Comparison of ENCODE assay signal across 8 cellular contexts in the genomic region with DNA sequence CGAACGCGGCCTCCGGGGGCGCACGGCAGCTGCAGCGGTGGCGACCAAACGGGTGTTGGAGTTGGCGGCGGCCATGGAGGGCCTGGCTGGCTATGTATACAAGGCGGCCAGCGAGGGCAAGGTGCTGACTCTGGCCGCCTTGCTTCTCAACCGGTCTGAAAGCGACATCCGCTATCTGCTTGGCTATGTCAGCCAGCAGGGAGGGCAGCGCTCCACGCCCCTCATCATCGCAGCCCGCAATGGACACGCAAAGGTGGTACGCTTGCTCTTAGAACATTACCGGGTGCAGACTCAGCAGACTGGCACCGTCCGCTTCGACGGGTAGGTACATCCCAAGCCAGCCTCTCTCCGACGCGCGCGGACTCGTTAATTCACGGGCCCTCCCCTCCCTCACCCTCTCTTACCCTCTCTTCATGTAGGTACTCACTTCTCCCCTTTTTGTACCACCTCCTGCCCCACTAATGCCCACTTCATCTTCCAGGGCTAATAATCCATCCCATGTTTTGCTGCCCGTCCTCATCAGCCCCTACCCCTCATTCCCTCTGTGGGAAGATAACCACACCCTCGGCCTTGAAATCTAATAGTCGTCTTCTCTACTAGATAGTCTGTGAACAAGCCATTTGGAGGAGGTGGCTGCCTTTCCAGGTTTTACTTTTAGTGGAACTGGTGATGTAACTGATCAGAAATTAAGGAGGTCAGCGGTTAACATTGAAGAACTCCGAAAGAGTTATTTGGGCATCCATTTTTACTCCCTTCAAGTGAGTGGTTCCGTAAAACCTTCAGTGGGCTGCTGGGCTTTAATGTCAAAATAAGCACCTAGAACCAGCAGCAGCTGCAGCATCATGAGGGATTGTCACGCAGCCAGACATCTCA.
DNase-seq lines count a peak whose midpoint lies in the region; TF ChIP-seq lines count a peak whose summit lies in the region.

No MANE protein-coding gene starts in this region.

- H3K4me3 ChIP-seq in SU-DHL-6 (ENCODE audit: insufficient read depth, low read length, poor library complexity, severe bottlenecking), result peak overlapping the region; percentile 76
- H3K4me3 ChIP-seq in muscle layer of colon (ENCODE audit: low read depth in 1 of 2, low read length in 2 of 2), result peak overlapping the region; percentile 96 to 97

- peaks cover 39% of the 10 kb centered on the region for H3K4me1 ChIP-seq in muscle layer of colon (ENCODE audit: insufficient read depth, low read length)

- peaks cover 27% of the 10 kb centered on the region for H4K20me1 ChIP-seq in SU-DHL-6 (ENCODE audit: low read depth, low read length)

- H2AFZ ChIP-seq in SU-DHL-6 (ENCODE audit: low read depth, low read length, severe bottlenecking), result peak overlapping the region; percentile 100

- H3K36me3 ChIP-seq in SU-DHL-6 (ENCODE audit: low read length) (peaks cover 4% of the 10 kb centered on the region; the same call in 1 of the 2 replicates), muscle layer of colon (ENCODE audit: insufficient read depth, low read length) (no peaks in the 10 kb centered on the region)

- H3K79me2 ChIP-seq in SU-DHL-6 (ENCODE audit: insufficient read depth, low read length), result peaks cover 57% of the 10 kb centered on the region

- no peak for TF ChIP-seq CTCF in SU-DHL-6 (IDR thresholded peaks at IDR 0.05; ENCODE audit: insufficient read depth, low read length, poor library complexity, severe bottlenecking)

- DNase-seq in activated CD8-positive, alpha-beta memory T cell treated with anti-CD3 and anti-CD28 coated beads, Interleukin-2, amount 50 U/mL, for 48 hours, result peak; percentile 85
- DNase-seq in activated CD8-positive, alpha-beta memory T cell treated with anti-CD3 and anti-CD28 coated beads for 24 hours, result no peak
- peak; percentile 39 for DNase-seq in HuH-7 (ENCODE audit: low spot score)
- peak; percentile 85 for DNase-seq in ecto neural progenitor cell (ENCODE audit: low spot score)
- no peak for DNase-seq in kidney tubule cell (ENCODE audit: low spot score)
- DNase-seq in AG20443 (ENCODE audit: low spot score), result no peak

- peak overlapping the region; percentile 93 for H3K27ac ChIP-seq in SU-DHL-6 (ENCODE audit: low read depth, low read length)
- H3K27ac ChIP-seq in muscle layer of colon (ENCODE audit: low read depth, low read length), result peak overlapping the region; percentile 91

- peak overlapping the region; percentile 97 for H3K4me2 ChIP-seq in SU-DHL-6 (ENCODE audit: low read depth, low read length, poor library complexity, severe bottlenecking)

- H3K9ac ChIP-seq in SU-DHL-6 (ENCODE audit: low read length), result peak overlapping the region; percentile 85
- H3K9ac ChIP-seq in muscle layer of colon (ENCODE audit: low read length), result peak overlapping the region; percentile 97

- peaks cover 11% of the 10 kb centered on the region for H3F3A ChIP-seq in SU-DHL-6 (ENCODE audit: insufficient read depth)

- H3K9me3 ChIP-seq in SU-DHL-6 (ENCODE audit: insufficient read depth, low read length) (no peaks in the 10 kb centered on the region), muscle layer of colon (ENCODE audit: low read length) (no peaks in the 10 kb centered on the region)

- H3K27me3 ChIP-seq in SU-DHL-6 (ENCODE audit: low read length) (no peaks in the 10 kb centered on the region), muscle layer of colon (ENCODE audit: control insufficient read depth in 1 of 2, insufficient read depth in 2 of 2, low read length in 2 of 2) (no peaks in the 10 kb centered on the region)

- no peaks in the 10 kb centered on the region for H3K9me2 ChIP-seq in SU-DHL-6 (replicated peaks; ENCODE audit: insufficient read depth, low read length)

Comparison
In these comparisons a context has a peak if more than half of its experiments do, and no peak if none do; other contexts are left out.
1. DNase-seq: peak in activated CD8-positive, alpha-beta memory T cell treated with anti-CD3 and anti-CD28 coated beads, Interleukin-2, amount 50 U/mL, for 48 hours (single experiment), HuH-7 (single experiment) and ecto neural progenitor cell (single experiment); none in activated CD8-positive, alpha-beta memory T cell treated with anti-CD3 and anti-CD28 coated beads for 24 hours (single experiment), kidney tubule cell (single experiment) and AG20443 (single experiment).